12 cellular contexts compared by ENCODE assay signal in genomic region chr2:20616341-20616871, GRCh38. TPM values are rescaled to one million over a fixed set of nuclear protein-coding genes. Genes with fewer than 3 reads are reported as not detected.
A peak's percentile ranks its signal among the peaks of the same experiment; 100 is the strongest.
DNase-seq lines count a peak whose midpoint lies in the region; ATAC-seq and TF ChIP-seq lines count a peak whose summit lies in the region.
"Had no signal": no experiment of that assay in that cellular context is flagged by ENCODE, and none has a peak within 500 bp of the region (broad histone marks: within the 10 kb centered on the region; RNA-seq: fewer than 3 reads in every experiment).

No MANE protein-coding gene starts in this region.

- DNase-seq in BE2C (peak; percentile 6), colonic mucosa (no peak), sigmoid colon (peak; percentile 69), DMS114 treated with DMSO at 0.1 percent for 48 hours (lab: John Stamatoyannopoulos, UW; ENCODE audit: unreplicated experiment) (no peak), DMS 273 treated with DMSO at 0.1 percent for 48 hours (lab: John Stamatoyannopoulos, UW) (no peak), NCI-H2171 treated with DMSO at 0.1 percent for 48 hours (lab: John Stamatoyannopoulos, UW) (no peak)
- DNase-seq: activated CD4-positive, CD25-positive, alpha-beta regulatory T cell treated with anti-CD3 and anti-CD28 coated beads, Interleukin-2, amount 50 U/mL, for 72 hours; activated T-cell treated with anti-CD3 and anti-CD28 coated beads, Interleukin-2, amount 50 U/mL, for 48 hours; GOT3 had no signal

- H3K4me3 ChIP-seq in BE2C (ENCODE audit: low read depth, low read length) (no peak overlapping the region), colonic mucosa (no peak overlapping the region), liver (ENCODE audit: low read depth in 1 of 3, low read length in 3 of 3) (no peak overlapping the region), sigmoid colon (no peak overlapping the region)

- H3K4me1 ChIP-seq in BE2C (peaks cover 47% of the 10 kb centered on the region), colonic mucosa (no peaks in the 10 kb centered on the region), liver (ENCODE audit: control insufficient read depth in 4 of 4, insufficient read depth in 4 of 4, low read length in 3 of 4) (peaks cover 11 to 37% (median 27%) of the 10 kb centered on the region in 4 donors), sigmoid colon (peaks cover 0 to 99% (median 98%) of the 10 kb centered on the region in 4 donors)

- no peak for ATAC-seq in HG03175 (IDR thresholded peaks at IDR 0.05; ENCODE audit: unreplicated experiment)

- H3K27ac ChIP-seq in colonic mucosa (peak overlapping the region; percentile 71), liver (ENCODE audit: low read depth in 1 of 2, low read length in 2 of 2) (peak overlapping the region; percentile 79 to 81), sigmoid colon (peak overlapping the region; percentile 96 to 98 (median 98))

- H3K27me3 ChIP-seq in BE2C (no peaks in the 10 kb centered on the region), colonic mucosa (no peaks in the 10 kb centered on the region), liver (ENCODE audit: control insufficient read depth in 4 of 4, insufficient read depth in 4 of 4, low read length in 3 of 4) (no peaks in the 10 kb centered on the region), sigmoid colon (no peaks in the 10 kb centered on the region)

- H3K9me3 ChIP-seq in BE2C, result no peaks in the 10 kb centered on the region
- no peaks in the 10 kb centered on the region for H3K9me3 ChIP-seq in colonic mucosa
- H3K9me3 ChIP-seq in liver (ENCODE audit: control insufficient read depth in 4 of 4, low read length in 3 of 4), result no peaks in the 10 kb centered on the region
- H3K9me3 ChIP-seq in sigmoid colon, result no peaks in the 10 kb centered on the region

- H3K36me3 ChIP-seq in BE2C (no peaks in the 10 kb centered on the region), colonic mucosa (no peaks in the 10 kb centered on the region), liver (ENCODE audit: control insufficient read depth in 4 of 4, insufficient read depth in 3 of 4, low read depth in 1 of 4, low read length in 3 of 4) (peaks cover 0 to 8% (median under 1%) of the 10 kb centered on the region in 4 donors), sigmoid colon (peaks cover 6 to 10% (median 7%) of the 10 kb centered on the region in 4 donors)

- no peak for TF ChIP-seq RAD21 in liver (IDR thresholded peaks at IDR 0.05)

- intact Hi-C loops in colonic mucosa (cut with DNase I) (no loop called here), sigmoid colon (cut with DNase I) (no loop called here)

- TF ChIP-seq CTCF in BE2C (IDR thresholded peaks at IDR 0.05; ENCODE audit: low read depth, low read length) (no peak), colonic mucosa (IDR thresholded peaks at IDR 0.05) (no peak), liver (IDR thresholded peaks at IDR 0.05; ENCODE audit: low read depth, low read length, missing input control) (no peak), sigmoid colon (IDR thresholded peaks at IDR 0.05) (no peak)

- H3K9ac ChIP-seq in colonic mucosa (ENCODE audit: low read depth in 2 of 2, low read length in 2 of 2), result peak overlapping the region; percentile 52 to 54
- H3K9ac ChIP-seq in liver (ENCODE audit: low read depth in 1 of 2, low read length in 2 of 2), result peak overlapping the region in 1 of 2 donors; percentile 21

- WGBS in liver, result 97% methylated on average over 4 of the region's 4 CpGs
- 95% methylated on average over 4 of the region's 4 CpGs for WGBS in sigmoid colon, 2 donors

- TF ChIP-seq EP300 in sigmoid colon (IDR thresholded peaks at IDR 0.05), result no peak

- no peak for TF ChIP-seq POLR2A in sigmoid colon (IDR thresholded peaks at IDR 0.05)

TF ChIP-seq in liver, 16 proteins besides CTCF, POLR2A, EP300 and RAD21:
- TF ChIP-seq YY1 (IDR thresholded peaks at IDR 0.05), result no peak
- no peak for TF ChIP-seq NR2F2 (IDR thresholded peaks at IDR 0.05)
- TF ChIP-seq HNF4G (IDR thresholded peaks at IDR 0.05), result no peak
- TF ChIP-seq, protein P1, sequence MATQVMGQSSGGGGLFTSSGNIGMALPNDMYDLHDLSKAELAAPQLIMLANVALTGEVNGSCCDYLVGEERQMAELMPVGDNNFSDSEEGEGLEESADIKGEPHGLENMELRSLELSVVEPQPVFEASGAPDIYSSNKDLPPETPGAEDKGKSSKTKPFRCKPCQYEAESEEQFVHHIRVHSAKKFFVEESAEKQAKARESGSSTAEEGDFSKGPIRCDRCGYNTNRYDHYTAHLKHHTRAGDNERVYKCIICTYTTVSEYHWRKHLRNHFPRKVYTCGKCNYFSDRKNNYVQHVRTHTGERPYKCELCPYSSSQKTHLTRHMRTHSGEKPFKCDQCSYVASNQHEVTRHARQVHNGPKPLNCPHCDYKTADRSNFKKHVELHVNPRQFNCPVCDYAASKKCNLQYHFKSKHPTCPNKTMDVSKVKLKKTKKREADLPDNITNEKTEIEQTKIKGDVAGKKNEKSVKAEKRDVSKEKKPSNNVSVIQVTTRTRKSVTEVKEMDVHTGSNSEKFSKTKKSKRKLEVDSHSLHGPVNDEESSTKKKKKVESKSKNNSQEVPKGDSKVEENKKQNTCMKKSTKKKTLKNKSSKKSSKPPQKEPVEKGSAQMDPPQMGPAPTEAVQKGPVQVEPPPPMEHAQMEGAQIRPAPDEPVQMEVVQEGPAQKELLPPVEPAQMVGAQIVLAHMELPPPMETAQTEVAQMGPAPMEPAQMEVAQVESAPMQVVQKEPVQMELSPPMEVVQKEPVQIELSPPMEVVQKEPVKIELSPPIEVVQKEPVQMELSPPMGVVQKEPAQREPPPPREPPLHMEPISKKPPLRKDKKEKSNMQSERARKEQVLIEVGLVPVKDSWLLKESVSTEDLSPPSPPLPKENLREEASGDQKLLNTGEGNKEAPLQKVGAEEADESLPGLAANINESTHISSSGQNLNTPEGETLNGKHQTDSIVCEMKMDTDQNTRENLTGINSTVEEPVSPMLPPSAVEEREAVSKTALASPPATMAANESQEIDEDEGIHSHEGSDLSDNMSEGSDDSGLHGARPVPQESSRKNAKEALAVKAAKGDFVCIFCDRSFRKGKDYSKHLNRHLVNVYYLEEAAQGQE (IDR thresholded peaks at IDR 0.05), result no peak
- TF ChIP-seq EGR1 (IDR thresholded peaks at IDR 0.05; ENCODE audit: low read depth in 2 of 2), result no peak
- TF ChIP-seq, protein P2, sequence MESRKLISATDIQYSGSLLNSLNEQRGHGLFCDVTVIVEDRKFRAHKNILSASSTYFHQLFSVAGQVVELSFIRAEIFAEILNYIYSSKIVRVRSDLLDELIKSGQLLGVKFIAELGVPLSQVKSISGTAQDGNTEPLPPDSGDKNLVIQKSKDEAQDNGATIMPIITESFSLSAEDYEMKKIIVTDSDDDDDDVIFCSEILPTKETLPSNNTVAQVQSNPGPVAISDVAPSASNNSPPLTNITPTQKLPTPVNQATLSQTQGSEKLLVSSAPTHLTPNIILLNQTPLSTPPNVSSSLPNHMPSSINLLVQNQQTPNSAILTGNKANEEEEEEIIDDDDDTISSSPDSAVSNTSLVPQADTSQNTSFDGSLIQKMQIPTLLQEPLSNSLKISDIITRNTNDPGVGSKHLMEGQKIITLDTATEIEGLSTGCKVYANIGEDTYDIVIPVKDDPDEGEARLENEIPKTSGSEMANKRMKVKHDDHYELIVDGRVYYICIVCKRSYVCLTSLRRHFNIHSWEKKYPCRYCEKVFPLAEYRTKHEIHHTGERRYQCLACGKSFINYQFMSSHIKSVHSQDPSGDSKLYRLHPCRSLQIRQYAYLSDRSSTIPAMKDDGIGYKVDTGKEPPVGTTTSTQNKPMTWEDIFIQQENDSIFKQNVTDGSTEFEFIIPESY (IDR thresholded peaks at IDR 0.05), result no peak
- no peak for TF ChIP-seq JUND (IDR thresholded peaks at IDR 0.05)
- TF ChIP-seq MAX (IDR thresholded peaks at IDR 0.05), result no peak
- TF ChIP-seq TAF1 (conservative IDR thresholded peaks at IDR 0.05), result no peak
- no peak for TF ChIP-seq RXRA (IDR thresholded peaks at IDR 0.05)
- TF ChIP-seq FOXA1 (IDR thresholded peaks at IDR 0.05), result no peak
- no peak for TF ChIP-seq HNF4A (conservative IDR thresholded peaks at IDR 0.05)
- TF ChIP-seq FOXA2 (IDR thresholded peaks at IDR 0.05), result no peak
- no peak for TF ChIP-seq GABPA (IDR thresholded peaks at IDR 0.05 in 1 of 2, conservative IDR thresholded peaks at IDR 0.05 in 1 of 2)
- TF ChIP-seq ATF3 (IDR thresholded peaks at IDR 0.05), result no peak
- TF ChIP-seq SP1 (IDR thresholded peaks at IDR 0.05), result no peak

RNA-seq across cellular contexts. Expression of gene HS1BP3, which starts 34.5 kb away (rescaled TPM):
- 28.3 TPM for polyA plus RNA-seq in BE2C (2012; ENCODE audit: insufficient read depth, insufficient read length, low read depth)
- total RNA-seq in colonic mucosa (10 to 100 TPM; 21.2 to 21.5 TPM), liver (10 to 100 TPM in 1 of 2 donors, 1 to 10 TPM in 1; 7.7 to 14.1 TPM), sigmoid colon (10 to 100 TPM; 32.3 to 54.6 (median 41.8) TPM)
- polyA plus RNA-seq in liver (10 to 100 TPM in 1 of 2 donors, 1 to 10 TPM in 1; 7.8 to 15.4 TPM), sigmoid colon (10 to 100 TPM; 25.2 to 36.3 (median 25.3) TPM)

RNA-seq across cellular contexts. Expression of gene GDF7, which starts 50.5 kb away (rescaled TPM):
- polyA plus RNA-seq in BE2C (2012; ENCODE audit: insufficient read depth, insufficient read length, low read depth), result 0.14 TPM
- total RNA-seq in colonic mucosa, result under 1 TPM; 0.05 to 0.11 TPM
- 1 to 10 TPM; 5.0 to 7.2 TPM for total RNA-seq in liver
- polyA plus RNA-seq in liver, result 1 to 10 TPM in 1 of 2 donors, under 1 TPM in 1; 0.89 to 1.6 TPM
- 1 to 10 TPM in 1 of 4 donors, under 1 TPM in 3; 0.49 to 1.6 (median 0.77) TPM for total RNA-seq in sigmoid colon
- polyA plus RNA-seq in sigmoid colon, result under 1 TPM; under 0.01 to 0.60 (median under 0.01) TPM
- polyA plus RNA-seq: keratinocyte had no signal

Comparison
In these comparisons a context has a peak if more than half of its experiments do, and no peak if none do; other contexts are left out.
1. DNase-seq: peak in BE2C (single experiment) and sigmoid colon (single experiment); none in colonic mucosa (single experiment), DMS114 treated with DMSO at 0.1 percent for 48 hours (single experiment), DMS 273 treated with DMSO at 0.1 percent for 48 hours (single experiment) and NCI-H2171 treated with DMSO at 0.1 percent for 48 hours (single experiment).
2. Peak in every context shown above with its lines, with median percentiles within 50 percentile points of each other: H3K27ac ChIP-seq.